In the genomic region with DNA sequence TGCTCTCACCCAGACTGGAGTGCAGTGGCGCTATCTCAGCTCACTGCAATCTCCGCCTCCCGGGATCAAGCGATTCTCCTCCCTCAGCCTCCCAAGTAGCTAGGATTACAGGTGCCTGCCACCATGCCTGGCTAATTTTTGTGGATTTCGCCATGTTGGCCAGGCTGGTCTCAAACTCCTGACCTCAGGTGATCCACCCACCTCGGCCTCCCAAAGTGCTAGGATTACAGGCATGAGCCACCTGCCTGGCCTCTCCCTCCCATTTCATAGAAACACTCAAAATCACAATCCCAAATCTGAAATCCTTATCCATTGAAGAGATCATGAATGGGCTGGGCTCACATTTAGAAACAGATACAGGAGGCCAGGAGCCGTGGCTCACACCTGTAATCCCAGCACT, we compare ENCODE assay signal across 6 cellular contexts. TPM values are rescaled to one million over a fixed set of nuclear protein-coding genes. Genes with fewer than 3 reads are reported as not detected.
DNase-seq lines count a peak whose midpoint lies in the region; ATAC-seq and TF ChIP-seq lines count a peak whose summit lies in the region.
"Not testable (repeated sequence)": the region's sequence is repeated elsewhere in the genome, so short reads cannot be mapped to it uniquely, and the experiment has no call there.

No MANE protein-coding gene starts in this region.

- not testable (repeated sequence) for BruUV-seq in PC-3 (replicated peaks; lab: Mats Ljungman, UMichigan); Panc1 (replicated peaks; lab: Mats Ljungman, UMichigan)

- TF ChIP-seq CTCF in PC-3 (conservative IDR thresholded peaks at IDR 0.05; ENCODE audit: low read depth, low read length); Panc1 (IDR thresholded peaks at IDR 0.05); upper lobe of right lung (IDR thresholded peaks at IDR 0.05): not testable (repeated sequence)

- peaks cover 13% of the 10 kb centered on the region for H3F3A ChIP-seq in PC-3 (ENCODE audit: low read length, unreplicated experiment)

- in situ Hi-C loops in Panc1 (cut with HindIII; ENCODE audit: low pct_unique_long_range_greater_than_20kb, low sequenced_read_pairs), result not testable (repeated sequence)

- peaks cover 12% of the 10 kb centered on the region for H3K79me2 ChIP-seq in PC-3 (ENCODE audit: low read length)

- POLR2A ChIA-PET in PC-3 (lab: Charles Lee; ENCODE audit: unreplicated experiment); Panc1 (lab: Charles Lee): not testable (repeated sequence)

- not testable (repeated sequence) for H3K4me3 ChIP-seq in PC-3 (ENCODE audit: low read length); Panc1 (ENCODE audit: low read depth in 2 of 2, low read length in 2 of 2); upper lobe of right lung

- not testable (repeated sequence) for H3K9me3 ChIP-seq in PC-3 (ENCODE audit: low read length); Panc1 (ENCODE audit: control insufficient read depth, insufficient read depth, low read depth, low read length); upper lobe of right lung

- H3K27me3 ChIP-seq in PC-3 (ENCODE audit: low read length); Panc1 (ENCODE audit: control insufficient read depth, insufficient read depth, low read length); upper lobe of right lung: not testable (repeated sequence)

- H4K20me1 ChIP-seq in PC-3 (ENCODE audit: low read length), result not testable (repeated sequence)

- not testable (repeated sequence) for H3K36me3 ChIP-seq in PC-3 (ENCODE audit: low read depth, low read length); Panc1 (ENCODE audit: control insufficient read depth, insufficient read depth, low read length); upper lobe of right lung

- H3K4me2 ChIP-seq in PC-3 (ENCODE audit: low read length), result not testable (repeated sequence)

- H3K9me2 ChIP-seq in PC-3 (replicated peaks; ENCODE audit: low read length), result not testable (repeated sequence)

- H3K9ac ChIP-seq in PC-3 (ENCODE audit: low read length), result peak overlapping the region; percentile 91; the same call in 1 of the 2 replicates

- intact Hi-C loops in PC-3 (cut with micrococcal nuclease); Panc1 (cut with micrococcal nuclease; ENCODE audit: unreplicated experiment); posterior vena cava (cut with DNase I); upper lobe of right lung (cut with DNase I): not testable (repeated sequence)

- peaks cover 26% of the 10 kb centered on the region for H3K4me1 ChIP-seq in PC-3 (ENCODE audit: insufficient read depth, low read length)
- peaks cover 11% of the 10 kb centered on the region for H3K4me1 ChIP-seq in Panc1 (ENCODE audit: control insufficient read depth, insufficient read depth, low read length)
- H3K4me1 ChIP-seq in upper lobe of right lung, result not testable (repeated sequence)

- ATAC-seq in PC-3, Panc1, upper lobe of right lung: not testable (repeated sequence)

- not testable (repeated sequence) for H2AFZ ChIP-seq in PC-3 (ENCODE audit: low read length)

- CTCF ChIA-PET in PC-3 (lab: Charles Lee), result interaction anchor here (0.7 kb wide), 1 partner anchor 82 kb away, joined by 6 read pairs; no protein-coding TSS in a partner anchor
- CTCF ChIA-PET in Panc1 (lab: Charles Lee), result not testable (repeated sequence)

- not testable (repeated sequence) for DNase-seq in PC-3; Panc1 (ENCODE audit: low read depth, low spot score)
- peak; percentile 3 for DNase-seq in activated effector memory CD4-positive, alpha-beta T cell treated with anti-CD3 and anti-CD28 coated beads, Interleukin-2, amount 50 U/mL, for 16 hours
- DNase-seq in mesenteric fat pad (ENCODE audit: low spot score), result peak; percentile 45
- DNase-seq in posterior vena cava (ENCODE audit: low spot score), result peak; percentile 35
- peak; percentile 20 for DNase-seq in upper lobe of right lung

- H3K27ac ChIP-seq in PC-3 (ENCODE audit: low read length), result peak overlapping the region; percentile 99
- peak overlapping the region; percentile 62; the same call in 1 of the 2 replicates for H3K27ac ChIP-seq in Panc1 (ENCODE audit: low read length)
- not testable (repeated sequence) for H3K27ac ChIP-seq in upper lobe of right lung

RNA-seq across cellular contexts. Expression of a gene that starts 15.1 kb away (rescaled TPM):
- total RNA-seq in PC-3 (2014; rRNA removed) (40.2 and 51.0 TPM in 2 replicates), Panc1 (2021; ENCODE audit: unreplicated experiment) (22.0 TPM), mesenteric fat pad (24.9 TPM), posterior vena cava (10 to 100 TPM; 13.8 TPM), upper lobe of right lung (16.0 TPM)
- polyA plus RNA-seq in Panc1 (2012; ENCODE audit: insufficient read length), result 14.9 TPM
